In genomic region chrX:17585006-17585405, GRCh38 we compare ENCODE assay signal across 15 cellular contexts.
DNase-seq lines count a peak whose midpoint lies in the region; ATAC-seq, FAIRE-seq and TF ChIP-seq lines count a peak whose summit lies in the region.
"Had no signal": no experiment of that assay in that cellular context is flagged by ENCODE, and none has a peak within 500 bp of the region (broad histone marks: within the 10 kb centered on the region; RNA-seq: fewer than 3 reads in every experiment).

No MANE protein-coding gene starts in this region.

- TF ChIP-seq EP300 in A549 (IDR thresholded peaks at IDR 0.05): no peak
- TF ChIP-seq EP300 in K562 (IDR thresholded peaks at IDR 0.05; ENCODE audit: low read length): no peak

- BruUV-seq in K562 (replicated peaks; lab: Mats Ljungman, UMichigan): no TSS peak

- H3K79me2 ChIP-seq in K562 (ENCODE audit: control insufficient read depth, insufficient read depth, low read length): no peaks in the 10 kb centered on the region

- H3K36me3 ChIP-seq in HEK293 (ENCODE audit: control insufficient read depth in 2 of 2, insufficient read depth in 1 of 2, low read length in 2 of 2) (no peaks in the 10 kb centered on the region), K562 (ENCODE audit: control insufficient read depth, insufficient read depth, low read length) (no peaks in the 10 kb centered on the region)

- H3K4me3 ChIP-seq in A549: no peak overlapping the region
- H3K4me3 ChIP-seq in HEK293 (ENCODE audit: low read depth, low read length): no peak overlapping the region
- no peak overlapping the region for H3K4me3 ChIP-seq in K562

- H3K9me1 ChIP-seq in K562 (ENCODE audit: control insufficient read depth, insufficient read depth, low read length): no peaks in the 10 kb centered on the region

- H3K4me1 Mint-ChIP-seq in progenitor cell of endocrine pancreas (ENCODE audit: low read depth): peaks cover 37% of the 10 kb centered on the region
- H3K4me1 Mint-ChIP-seq: B cell had no signal

- intact Hi-C loops in K562 (cut with micrococcal nuclease): no loop called here

- H3K4me2 ChIP-seq in A549 (peak overlapping the region; percentile 78), K562 (ENCODE audit: insufficient read depth, low read length) (no peak overlapping the region)

- H4K20me1 ChIP-seq in K562 (replicated peaks; ENCODE audit: control insufficient read depth, insufficient read depth, low read length): no peaks in the 10 kb centered on the region

- H3K36me3 Mint-ChIP-seq in progenitor cell of endocrine pancreas (ENCODE audit: insufficient read depth): peaks cover 3% of the 10 kb centered on the region

- no peak for DNase-seq in A549 (ENCODE audit: low read depth in 1 of 2, low spot score in 1 of 2)
- DNase-seq in K562 (ENCODE audit: extremely low read depth in 1 of 4, low spot score in 3 of 4): no peak
- no peak for DNase-seq in progenitor cell of endocrine pancreas (ENCODE audit: low spot score, unreplicated experiment)
- DNase-seq in EL: no peak
- no peak for DNase-seq in left lobe of liver (ENCODE audit: low spot score)
- no peak for DNase-seq in glomerular visceral epithelial cell (ENCODE audit: extremely low spot score)
- DNase-seq: 8988T; C1 segment of cervical spinal cord; Calu3; CD4-positive, alpha-beta T cell; DMS 273 treated with DMSO at 0.1 percent for 48 hours; KBM-7 had no signal

- no peak overlapping the region for H3K4me3 Mint-ChIP-seq in progenitor cell of endocrine pancreas (ENCODE audit: low read depth)
- H3K4me3 Mint-ChIP-seq: B cell; CD4-positive, alpha-beta T cell had no signal

- H3K27ac Mint-ChIP-seq in progenitor cell of endocrine pancreas: peak overlapping the region; percentile 62
- H3K27ac Mint-ChIP-seq: B cell; CD4-positive, alpha-beta T cell had no signal

- peak overlapping the region in 1 of 2 experiments; percentile 68; a peak in 3 of 6 replicates for H3K27ac ChIP-seq in A549
- no peak overlapping the region for H3K27ac ChIP-seq in HEK293 (ENCODE audit: extremely low read depth, low read depth, low read length)
- H3K27ac ChIP-seq in K562 (ENCODE audit: extremely low read depth, low read depth, low read length): no peak overlapping the region
- H3K27ac ChIP-seq: HL-60 had no signal

- in situ Hi-C loops in K562 (cut with MboI): no loop called here

- POLR2A ChIA-PET in A549 (lab: Yijun Ruan, JAX): no interaction called here
- POLR2A ChIA-PET in HEK293 (lab: Yijun Ruan, JAX): no interaction called here
- POLR2A ChIA-PET in K562 (lab: Yijun Ruan, JAX): no interaction called here

- H3K9ac ChIP-seq in K562 (ENCODE audit: insufficient read depth in 1 of 2, low read depth in 2 of 2, low read length in 2 of 2): no peak overlapping the region

- FAIRE-seq in A549 (lab: Jason Lieb, UNC) (peak; percentile 32), K562 (lab: Jason Lieb, UNC) (no peak)

- no peak for TF ChIP-seq POLR2A in A549 (IDR thresholded peaks at IDR 0.05; ENCODE audit: low read length)
- TF ChIP-seq POLR2A in K562 (conservative IDR thresholded peaks at IDR 0.05): no peak

- ATAC-seq in A549 (no peak), K562 (no peak), left lobe of liver (no peak)

- H3K4me1 ChIP-seq in A549 (peaks cover 56% of the 10 kb centered on the region), HEK293 (ENCODE audit: control insufficient read depth, insufficient read depth, low read length) (no peaks in the 10 kb centered on the region), K562 (replicated peaks in 1 of 2; ENCODE audit: control insufficient read depth in 2 of 2, insufficient read depth in 2 of 2, low read length in 2 of 2) (no peaks in the 10 kb centered on the region)

- CTCF ChIA-PET in A549 (lab: Yijun Ruan, JAX): interaction anchor here (1.0 to 1.3 kb wide), 5 partner anchors 10 to 342 kb away, joined by 3 to 4 read pairs (median 3); no protein-coding TSS in a partner anchor
- CTCF ChIA-PET in HEK293 (lab: Yijun Ruan, JAX): interaction anchor here (0.6 kb wide), 2 partner anchors 17 to 61 kb away, joined by 3 read pairs; no protein-coding TSS in a partner anchor
- CTCF ChIA-PET in K562 (lab: Yijun Ruan, JAX; ENCODE audit: low intra/inter-chr PET ratio): no interaction called here

- H3K9me3 Mint-ChIP-seq in progenitor cell of endocrine pancreas (ENCODE audit: low read depth): peaks cover 3% of the 10 kb centered on the region
- H3K9me3 Mint-ChIP-seq: CD4-positive, alpha-beta T cell had no signal

- TF ChIP-seq CTCF in A549 (IDR thresholded peaks at IDR 0.05): no peak
- TF ChIP-seq CTCF in HEK293 (tag by site-specific recombination; IDR thresholded peaks at IDR 0.05): no peak
- TF ChIP-seq CTCF in K562 (IDR thresholded peaks at IDR 0.05 in 2 of 3, conservative IDR thresholded peaks at IDR 0.05 in 1 of 3; ENCODE audit: insufficient read depth in 2 of 3, low read depth in 1 of 3, low read length in 3 of 3): no peak
- TF ChIP-seq CTCF in progenitor cell of endocrine pancreas (IDR thresholded peaks at IDR 0.05; ENCODE audit: unreplicated experiment): no peak

- no peaks in the 10 kb centered on the region for H3K27me3 ChIP-seq in K562 (ENCODE audit: control insufficient read depth in 2 of 2, insufficient read depth in 2 of 2, low read length in 2 of 2)

- H3K9me3 ChIP-seq in A549 (no peaks in the 10 kb centered on the region), HEK293 (ENCODE audit: control insufficient read depth, insufficient read depth, low read depth, low read length) (no peaks in the 10 kb centered on the region), K562 (replicated peaks; ENCODE audit: control insufficient read depth, insufficient read depth, low read depth, low read length) (no peaks in the 10 kb centered on the region)

- no peak for TF ChIP-seq RAD21 in A549 (conservative IDR thresholded peaks at IDR 0.05 in 1 of 2, IDR thresholded peaks at IDR 0.05 in 1 of 2)
- TF ChIP-seq RAD21 in K562 (CRISPR knock-in tag; conservative IDR thresholded peaks at IDR 0.05 in 1 of 2, IDR thresholded peaks at IDR 0.05 in 1 of 2): no peak

- WGBS in A549 (ENCODE audit: missing lambda C conversion rate): 53% methylated on average over 3 of the region's 3 CpGs
- WGBS in K562 (ENCODE audit: insufficient coverage, low coverage, missing lambda C conversion rate): 0% methylated on average over 3 of the region's 3 CpGs

- no peak overlapping the region for H2AFZ ChIP-seq in K562 (ENCODE audit: low read depth, low read length)

- H3K27me3 Mint-ChIP-seq in progenitor cell of endocrine pancreas: no peaks in the 10 kb centered on the region

TF ChIP-seq in A549, 52 proteins besides CTCF, POLR2A, EP300 and RAD21:
- peak; percentile 27 for TF ChIP-seq ZFP36 (IDR thresholded peaks at IDR 0.05; ENCODE audit: borderline replicate concordance, partially characterized antibody)
- no peak for TF ChIP-seq ZNF302 (CRISPR knock-in tag; IDR thresholded peaks at IDR 0.05)

TF ChIP-seq in HEK293, 187 proteins besides CTCF, POLR2A, EP300 and RAD21:
- no peak for TF ChIP-seq ZBTB48 (tag by site-specific recombination; IDR thresholded peaks at IDR 0.05)
- TF ChIP-seq SP2 (tag by site-specific recombination; IDR thresholded peaks at IDR 0.05): no peak
- TF ChIP-seq ZNF626 (tag by site-specific recombination; IDR thresholded peaks at IDR 0.05): no peak
- TF ChIP-seq, protein P1, sequence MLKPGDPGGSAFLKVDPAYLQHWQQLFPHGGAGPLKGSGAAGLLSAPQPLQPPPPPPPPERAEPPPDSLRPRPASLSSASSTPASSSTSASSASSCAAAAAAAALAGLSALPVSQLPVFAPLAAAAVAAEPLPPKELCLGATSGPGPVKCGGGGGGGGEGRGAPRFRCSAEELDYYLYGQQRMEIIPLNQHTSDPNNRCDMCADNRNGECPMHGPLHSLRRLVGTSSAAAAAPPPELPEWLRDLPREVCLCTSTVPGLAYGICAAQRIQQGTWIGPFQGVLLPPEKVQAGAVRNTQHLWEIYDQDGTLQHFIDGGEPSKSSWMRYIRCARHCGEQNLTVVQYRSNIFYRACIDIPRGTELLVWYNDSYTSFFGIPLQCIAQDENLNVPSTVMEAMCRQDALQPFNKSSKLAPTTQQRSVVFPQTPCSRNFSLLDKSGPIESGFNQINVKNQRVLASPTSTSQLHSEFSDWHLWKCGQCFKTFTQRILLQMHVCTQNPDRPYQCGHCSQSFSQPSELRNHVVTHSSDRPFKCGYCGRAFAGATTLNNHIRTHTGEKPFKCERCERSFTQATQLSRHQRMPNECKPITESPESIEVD (tag by site-specific recombination; IDR thresholded peaks at IDR 0.05): no peak
- TF ChIP-seq ZNF768 (tag by site-specific recombination; IDR thresholded peaks at IDR 0.05): 0 out of 2 replicates have a peak, but pooled peaks have one; percentile 47

TF ChIP-seq in K562, 482 proteins besides CTCF, POLR2A, EP300 and RAD21:
- TF ChIP-seq RBM25 (IDR thresholded peaks at IDR 0.05; ENCODE audit: low read depth, low read length, severe bottlenecking) (peak; percentile 62), ZFP36 (IDR thresholded peaks at IDR 0.05; ENCODE audit: low read depth, low read length, partially characterized antibody) (peak; percentile 66), NR2F6 (CRISPR knock-in tag; IDR thresholded peaks at IDR 0.05) (no peak)
- TF ChIP-seq, protein P2, sequence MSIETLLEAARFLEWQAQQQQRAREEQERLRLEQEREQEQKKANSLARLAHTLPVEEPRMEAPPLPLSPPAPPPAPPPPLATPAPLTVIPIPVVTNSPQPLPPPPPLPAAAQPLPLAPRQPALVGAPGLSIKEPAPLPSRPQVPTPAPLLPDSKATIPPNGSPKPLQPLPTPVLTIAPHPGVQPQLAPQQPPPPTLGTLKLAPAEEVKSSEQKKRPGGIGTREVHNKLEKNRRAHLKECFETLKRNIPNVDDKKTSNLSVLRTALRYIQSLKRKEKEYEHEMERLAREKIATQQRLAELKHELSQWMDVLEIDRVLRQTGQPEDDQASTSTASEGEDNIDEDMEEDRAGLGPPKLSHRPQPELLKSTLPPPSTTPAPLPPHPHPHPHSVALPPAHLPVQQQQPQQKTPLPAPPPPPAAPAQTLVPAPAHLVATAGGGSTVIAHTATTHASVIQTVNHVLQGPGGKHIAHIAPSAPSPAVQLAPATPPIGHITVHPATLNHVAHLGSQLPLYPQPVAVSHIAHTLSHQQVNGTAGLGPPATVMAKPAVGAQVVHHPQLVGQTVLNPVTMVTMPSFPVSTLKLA (conservative IDR thresholded peaks at IDR 0.05): no peak
